ENCODE assay signal across 8 cellular contexts in the genomic region with DNA sequence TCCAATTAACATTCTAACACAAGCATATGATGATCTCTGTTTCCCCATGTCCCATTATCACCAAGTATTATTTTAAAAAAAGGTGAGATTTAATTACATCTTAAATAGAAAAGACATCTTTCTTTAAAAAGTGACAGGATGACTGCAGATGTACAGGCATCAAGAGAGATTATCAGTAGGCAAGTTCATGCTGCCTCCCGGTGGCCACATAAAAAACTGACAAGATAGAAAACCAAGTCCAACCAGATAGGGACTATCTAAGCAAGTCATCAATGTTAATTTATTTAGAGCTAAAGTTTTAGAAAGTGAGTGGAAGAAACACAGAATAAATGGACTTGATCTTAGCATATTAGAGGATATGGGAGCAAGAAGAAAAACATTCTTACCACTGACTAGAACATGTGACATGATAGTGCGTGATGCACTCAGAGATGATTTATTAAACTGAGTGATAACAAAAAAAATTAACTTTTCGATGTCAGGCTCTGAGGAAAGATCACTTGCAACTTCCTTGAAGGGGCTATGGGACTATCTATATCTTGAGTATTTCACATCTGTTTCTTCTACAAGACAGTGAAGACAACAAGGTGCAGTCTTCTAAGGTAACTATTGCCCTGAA. TPM values are rescaled to one million over a fixed set of nuclear protein-coding genes. Genes with fewer than 3 reads are reported as not detected.
A peak's percentile ranks its signal among the peaks of the same experiment; 100 is the strongest.
DNase-seq lines count a peak whose midpoint lies in the region; ATAC-seq and TF ChIP-seq lines count a peak whose summit lies in the region.

No MANE protein-coding gene starts in this region.

- no peaks in the 10 kb centered on the region for H3K27me3 ChIP-seq in suprapubic skin

- no peak overlapping the region for H3K4me3 ChIP-seq in suprapubic skin

- H3K27ac ChIP-seq in suprapubic skin: no peak overlapping the region

- no peaks in the 10 kb centered on the region for H3K4me1 Mint-ChIP-seq in brain
- H3K4me1 Mint-ChIP-seq in activated T-helper 17 cell treated with anti-CD3 and anti-CD28 coated beads, Interleukin-2, amount 50 U/mL, for 72 hours: no peaks in the 10 kb centered on the region

- no peaks in the 10 kb centered on the region for H3K4me1 ChIP-seq in suprapubic skin

- H3K36me3 ChIP-seq in suprapubic skin: no peaks in the 10 kb centered on the region

- H3K27me3 Mint-ChIP-seq in brain: peaks cover 3% of the 10 kb centered on the region
- H3K27me3 Mint-ChIP-seq in activated T-helper 17 cell treated with anti-CD3 and anti-CD28 coated beads, Interleukin-2, amount 50 U/mL, for 72 hours: peaks cover 12% of the 10 kb centered on the region

- H3K27ac Mint-ChIP-seq in brain: no peak overlapping the region
- no peak overlapping the region for H3K27ac Mint-ChIP-seq in activated T-helper 17 cell treated with anti-CD3 and anti-CD28 coated beads, Interleukin-2, amount 50 U/mL, for 72 hours

- TF ChIP-seq POLR2A in suprapubic skin (IDR thresholded peaks at IDR 0.05): no peak

- H3K4me3 Mint-ChIP-seq in brain: no peak overlapping the region
- H3K4me3 Mint-ChIP-seq in activated T-helper 17 cell treated with anti-CD3 and anti-CD28 coated beads, Interleukin-2, amount 50 U/mL, for 72 hours: no peak overlapping the region

- H3K36me3 Mint-ChIP-seq in brain: no peaks in the 10 kb centered on the region
- no peaks in the 10 kb centered on the region for H3K36me3 Mint-ChIP-seq in activated T-helper 17 cell treated with anti-CD3 and anti-CD28 coated beads, Interleukin-2, amount 50 U/mL, for 72 hours (ENCODE audit: low read depth)

- H3K9me3 ChIP-seq in suprapubic skin: no peaks in the 10 kb centered on the region

- TF ChIP-seq CTCF in brain (conservative IDR thresholded peaks at IDR 0.05) (peak; percentile 68 to 77), suprapubic skin (IDR thresholded peaks at IDR 0.05) (peak in 1 of 2 donors; percentile 38)

- DNase-seq in DMS 273 treated with DMSO at 0.1 percent for 48 hours (lab: John Stamatoyannopoulos, UW): peak; percentile 36
- peak; percentile 24 for DNase-seq in NCI-H2171 (lab: John Stamatoyannopoulos, UW)
- DNase-seq in left colon: peak in 1 of 2 donors; percentile 18
- DNase-seq in suprapubic skin (ENCODE audit: low spot score in 2 of 2): no peak
- no peak for DNase-seq in activated CD8-positive, alpha-beta memory T cell treated with anti-CD3 and anti-CD28 coated beads for 24 hours

- ATAC-seq in GM21515 (IDR thresholded peaks at IDR 0.05; ENCODE audit: unreplicated experiment) (peak; percentile 59), left colon (peak; percentile 50)
- no peak for ATAC-seq in activated T-helper 17 cell treated with anti-CD3 and anti-CD28 coated beads, Interleukin-2, amount 50 U/mL, for 72 hours (replicated peaks)

- intact Hi-C loops in left colon (cut with DNase I, micrococcal nuclease): no loop called here

- TF ChIP-seq EP300 in suprapubic skin (IDR thresholded peaks at IDR 0.05): no peak

- peaks cover 0 to 4% (median 0%) of the 10 kb centered on the region in 5 experiments for H3K9me3 Mint-ChIP-seq in brain
- no peaks in the 10 kb centered on the region for H3K9me3 Mint-ChIP-seq in activated T-helper 17 cell treated with anti-CD3 and anti-CD28 coated beads, Interleukin-2, amount 50 U/mL, for 72 hours

- 34% methylated on average over 3 of the region's 3 CpGs for WGBS in suprapubic skin

RNA-seq across cellular contexts. Expression of a gene that starts 5.4 kb away (rescaled TPM):
- polyA plus RNA-seq in brain (ENCODE audit: insufficient read depth, low read depth, low replicate concordance): not detected
- total RNA-seq in left colon (under 1 TPM in 1 of 2 donors, not detected in 1; 0.06 TPM), suprapubic skin (under 1 TPM in 1 of 4 donors, not detected in 3; 0.19 TPM)
- under 1 TPM in 1 of 2 donors, not detected in 1; 0.13 TPM for total RNA-seq in activated T-helper 17 cell treated with anti-CD3 and anti-CD28 coated beads, Interleukin-2, amount 50 U/mL, for 72 hours

Comparison
In these comparisons a context has a peak if more than half of its experiments do, and no peak if none do; other contexts are left out.
1. DNase-seq: peak in DMS 273 treated with DMSO at 0.1 percent for 48 hours (single experiment) and NCI-H2171 (single experiment); none in suprapubic skin (0 of 2) and activated CD8-positive, alpha-beta memory T cell treated with anti-CD3 and anti-CD28 coated beads for 24 hours (single experiment).